8 cellular contexts compared by ENCODE assay signal in the genomic region with DNA sequence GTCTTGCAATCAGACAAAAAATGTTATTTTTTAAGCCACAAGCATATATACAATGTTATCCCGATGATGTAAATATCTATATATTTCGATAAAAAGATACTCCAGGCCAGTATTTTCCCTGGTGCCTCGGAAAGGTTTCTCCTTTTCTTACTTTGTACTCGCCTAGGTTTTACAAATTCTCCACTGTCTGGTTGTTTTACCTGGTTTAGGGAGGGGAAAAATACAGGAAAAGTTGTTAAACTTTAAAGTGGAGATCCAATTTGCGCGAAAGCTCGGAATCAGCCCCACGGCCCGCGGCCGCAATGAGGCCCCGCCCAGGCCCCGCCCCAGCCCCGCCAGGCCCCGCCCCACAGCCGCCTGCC. TPM values are rescaled to one million over a fixed set of nuclear protein-coding genes. Genes with fewer than 3 reads are reported as not detected.
A peak's percentile ranks its signal among the peaks of the same experiment; 100 is the strongest.
DNase-seq lines count a peak whose midpoint lies in the region; ATAC-seq and TF ChIP-seq lines count a peak whose summit lies in the region.

No MANE protein-coding gene starts in this region.

- whole genome bisulfite sequencing in HUES64, result 6% methylated on average over 16 of the region's 16 CpGs

- H3K9me3 ChIP-seq in HUES64 (ENCODE audit: insufficient read depth, low read depth, low read length) (no peaks in the 10 kb centered on the region), mucosa of rectum (ENCODE audit: control insufficient read depth in 2 of 2, low read length in 2 of 2) (no peaks in the 10 kb centered on the region)

- H3K36me3 ChIP-seq in HUES64 (ENCODE audit: insufficient read depth, low read length), result no peaks in the 10 kb centered on the region
- no peaks in the 10 kb centered on the region for H3K36me3 ChIP-seq in mucosa of rectum (ENCODE audit: control insufficient read depth in 2 of 2, insufficient read depth in 2 of 2, low read length in 2 of 2)

- H3K9ac ChIP-seq in HUES64 (ENCODE audit: low read depth, low read length) (peak overlapping the region; percentile 74), mucosa of rectum (ENCODE audit: low read depth in 1 of 2, low read length in 2 of 2) (peak overlapping the region; percentile 69 to 79)

- H3K4me1 ChIP-seq in HUES64 (ENCODE audit: insufficient read depth, low read length) (peaks cover 15% of the 10 kb centered on the region), mucosa of rectum (ENCODE audit: control insufficient read depth in 2 of 2, insufficient read depth in 2 of 2, low read length in 2 of 2) (peaks cover 9 to 17% of the 10 kb centered on the region in 2 donors)

- H3K4me3 ChIP-seq in HUES64 (ENCODE audit: low read length) (peak overlapping the region; percentile 87), cardiac fibroblast (replicated peaks in 1 of 2; ENCODE audit: low read depth in 2 of 2, low read length in 2 of 2) (peak overlapping the region; percentile 35 to 52), mucosa of rectum (ENCODE audit: low read length in 2 of 2) (peak overlapping the region; percentile 66 to 81)

- TF ChIP-seq CTCF in 22Rv1 (IDR thresholded peaks at IDR 0.05) (no peak), cardiac fibroblast (IDR thresholded peaks at IDR 0.05; ENCODE audit: low read depth, low read length) (no peak)

- H3K27me3 ChIP-seq in HUES64 (ENCODE audit: insufficient read depth, low read length), result no peaks in the 10 kb centered on the region
- no peaks in the 10 kb centered on the region for H3K27me3 ChIP-seq in mucosa of rectum (ENCODE audit: control insufficient read depth in 2 of 2, insufficient read depth in 2 of 2, low read length in 2 of 2)

- H3K27ac ChIP-seq in 22Rv1, result peak overlapping the region; percentile 100
- H3K27ac ChIP-seq in HUES64 (ENCODE audit: low read depth, low read length), result peak overlapping the region; percentile 69; the same call in 1 of the 2 replicates
- peak overlapping the region; percentile 77 to 78 for H3K27ac ChIP-seq in mucosa of rectum (ENCODE audit: low read depth in 2 of 2, low read length in 2 of 2)

- ATAC-seq in HG03354 (IDR thresholded peaks at IDR 0.05; ENCODE audit: poor library complexity, severe bottlenecking, unreplicated experiment), result no peak

- no peak for DNase-seq in cardiac fibroblast (ENCODE audit: low read depth in 2 of 2)
- DNase-seq in stimulated activated CD4-positive, alpha-beta T cell treated with anti-CD3 and anti-CD28 coated beads, Interleukin-1b, Interleukin-23, amount 100 ng/mL, for 48 hours, result no peak
- no peak for DNase-seq in activated CD4-positive, alpha-beta T cell treated with anti-CD3 and anti-CD28 coated beads for 4 hours
- DNase-seq in NCI-H2107 treated with DMSO at 0.1 percent for 48 hours (lab: John Stamatoyannopoulos, UW; ENCODE audit: unreplicated experiment), result no peak

RNA-seq across cellular contexts. Expression of a gene that starts 58.4 kb away (rescaled TPM):
- polyA plus RNA-seq in HUES64 (2013, experiment 1 of 2), result 0.80 TPM
- 1.5 TPM for polyA plus RNA-seq in HUES64 (2013, experiment 2 of 2)
